8 cellular contexts compared by ENCODE assay signal in genomic region chr3:88149516-88150362, GRCh38. TPM values are rescaled to one million over a fixed set of nuclear protein-coding genes. Genes with fewer than 3 reads are reported as not detected.
DNase-seq lines count a peak whose midpoint lies in the region; ATAC-seq and TF ChIP-seq lines count a peak whose summit lies in the region.

Gene C3orf38, plus strand, starts transcription at chr3:88149959. Its CDS starts 94 bp downstream, at chr3:88150053.

- no peak for TF ChIP-seq CTCF in activated B cell treated with CpG ODN at 0.5 μM for 24 hours (IDR thresholded peaks at IDR 0.05)
- no peak for TF ChIP-seq CTCF in spleen (IDR thresholded peaks at IDR 0.05 in 8 of 11, conservative IDR thresholded peaks at IDR 0.05 in 3 of 11)

- peaks cover 21 to 66% (median 42%) of the 10 kb centered on the region in 6 donors for H3K4me1 ChIP-seq in spleen

- H3K27ac Mint-ChIP-seq in activated B cell treated with CpG ODN at 0.5 μM for 24 hours, result peak within 1 kb of the TSS; percentile 97

- peak; percentile 83 for ATAC-seq in HG03175 (IDR thresholded peaks at IDR 0.05; ENCODE audit: unreplicated experiment)
- ATAC-seq in activated B cell treated with CpG ODN at 0.5 μM for 24 hours (ENCODE audit: low read depth), result peak; percentile 87

- POLR2A ChIA-PET in activated B cell treated with CpG ODN at 0.5 μM for 24 hours (lab: Charles Lee), result interaction anchor here (0.5 to 5.9 kb wide), 7 partner anchors 10 to 922 kb away, joined by 3 to 81 read pairs (median 7); partner anchors contain the start of genes CGGBP1, CHMP2B and ZNF654

- CTCF ChIA-PET in activated B cell treated with CpG ODN at 0.5 μM for 24 hours (lab: Charles Lee), result interaction anchor here (1.1 to 1.3 kb wide), 2 partner anchors 30 to 36 kb away, joined by 3 to 4 read pairs; no protein-coding TSS in a partner anchor

- in situ Hi-C loops in GM18951 (cut with MboI; ENCODE audit: low sequenced_read_pairs, unreplicated experiment), result no loop called here

- H3K27me3 Mint-ChIP-seq in activated B cell treated with CpG ODN at 0.5 μM for 24 hours, result no peaks in the 10 kb centered on the region

- H3K9me3 ChIP-seq in spleen, result no peaks in the 10 kb centered on the region

- 0 to 1% (median 0%) methylated on average over 44 to 57 of the region's 57 CpGs for WGBS in spleen, 5 donors

- H3K4me3 Mint-ChIP-seq in activated B cell treated with CpG ODN at 0.5 μM for 24 hours, result peak within 1 kb of the TSS; percentile 94

- no peaks in the 10 kb centered on the region for H3K27me3 ChIP-seq in spleen (replicated peaks in 1 of 7)

- H3K36me3 ChIP-seq in spleen, result peaks cover 0 to 17% (median 13%) of the 10 kb centered on the region in 6 donors

- peaks cover 24% of the 10 kb centered on the region for H3K36me3 Mint-ChIP-seq in activated B cell treated with CpG ODN at 0.5 μM for 24 hours (ENCODE audit: low read depth)

- DNase-seq in AG08396 (ENCODE audit: low spot score) (peak; percentile 89), NCI-H2227 treated with DMSO at 0.1 percent for 48 hours (lab: John Stamatoyannopoulos, UW) (peak; percentile 76), activated B cell treated with CpG ODN at 0.5 μM for 24 hours (peak; percentile 78), caudate nucleus (lab: John Stamatoyannopoulos, UW) (peak in 60 of 61 donors; percentile 45 to 95 (median 86)), inferior parietal cortex (ENCODE audit: extremely low spot score) (peak; percentile 96), spleen (peak; percentile 96)

- H3K4me1 Mint-ChIP-seq in activated B cell treated with CpG ODN at 0.5 μM for 24 hours, result peaks cover 40% of the 10 kb centered on the region

- H3K27ac ChIP-seq in caudate nucleus (ENCODE audit: low read depth, low read length), result peak within 1 kb of the TSS; percentile 75
- H3K27ac ChIP-seq in spleen, result peak within 1 kb of the TSS; percentile 93 to 98 (median 94)

- TF ChIP-seq POLR2A in GM18951 (IDR thresholded peaks at IDR 0.05; ENCODE audit: extremely low read depth, insufficient read depth, insufficient read length), result peak; percentile 82
- TF ChIP-seq POLR2A in spleen (IDR thresholded peaks at IDR 0.05), result peak in 1 of 3 donors; percentile 54

- H3K9me3 Mint-ChIP-seq in activated B cell treated with CpG ODN at 0.5 μM for 24 hours, result no peaks in the 10 kb centered on the region

- H3K4me3 ChIP-seq in spleen, result peak within 1 kb of the TSS; percentile 71 to 92 (median 86)

- intact Hi-C loops in activated B cell treated with CpG ODN at 0.5 μM for 24 hours (cut with micrococcal nuclease) (loop anchor here (1.0 to 5.0 kb wide), 6 partner anchors 19 to 922 kb away; partner anchors contain the start of genes CGGBP1, CHMP2B and ZNF654), spleen (cut with DNase I; ENCODE audit: low total_unique reads) (no loop called here)

RNA-seq across cellular contexts. Expression of gene C3orf38, which starts in this region (rescaled TPM):
- total RNA-seq in activated B cell treated with CpG ODN at 0.5 μM for 24 hours (36.5 and 40.3 TPM in 2 replicates), spleen (10 to 100 TPM; 25.3 to 41.2 (median 33.9) TPM)
- polyA plus RNA-seq in spleen, result 10 to 100 TPM in 1 of 3 donors, 1 to 10 TPM in 2; 8.1 to 12.5 (median 9.4) TPM

Comparison
In these comparisons a context has a peak if more than half of its experiments do, and no peak if none do; other contexts are left out.
1. Peak in every context shown above with its lines: DNase-seq, ATAC-seq, H3K4me3 ChIP-seq and H3K27ac ChIP-seq.